In the genomic region with DNA sequence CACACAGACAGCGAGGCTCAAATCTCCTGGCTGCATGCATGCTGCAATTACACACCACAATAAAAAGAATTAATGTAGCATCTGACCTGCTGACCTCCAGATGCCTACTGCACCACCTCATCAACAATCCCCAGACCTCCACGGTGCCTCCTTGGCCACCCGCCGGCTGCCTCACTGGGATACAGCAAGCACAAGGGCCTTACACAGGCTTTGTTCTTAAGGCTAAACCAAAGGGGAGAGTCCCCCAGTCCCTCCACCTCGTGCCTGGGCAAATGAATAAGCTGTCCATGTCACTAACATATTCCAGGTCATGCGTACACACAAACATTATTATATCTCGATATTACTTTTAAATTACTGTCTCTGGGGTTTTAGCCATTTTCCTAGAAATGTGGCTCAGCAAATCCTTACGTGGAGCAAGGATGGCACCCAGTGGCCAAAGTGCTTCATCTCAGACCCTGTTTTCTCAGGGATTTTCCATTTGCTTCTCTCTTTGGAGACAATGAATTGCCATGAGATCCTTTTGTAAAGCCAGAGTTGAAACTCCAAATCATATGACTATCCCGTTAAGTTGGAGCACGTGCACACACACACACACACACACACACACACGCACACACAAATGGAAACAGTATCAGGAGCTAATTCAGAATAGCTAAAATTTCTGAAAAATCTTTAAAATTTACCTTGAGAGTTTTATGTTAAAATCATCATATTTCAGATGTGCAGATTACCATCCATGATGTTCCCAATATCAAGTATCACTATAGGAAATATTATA, we compare ENCODE assay signal across 9 cellular contexts.
DNase-seq lines count a peak whose midpoint lies in the region; ATAC-seq, FAIRE-seq and TF ChIP-seq lines count a peak whose summit lies in the region.
"Had no signal": no experiment of that assay in that cellular context is flagged by ENCODE, and none has a peak within 500 bp of the region (broad histone marks: within the 10 kb centered on the region; RNA-seq: fewer than 3 reads in every experiment).

No MANE protein-coding gene starts in this region.

- no peaks in the 10 kb centered on the region for H3K9me2 ChIP-seq in HCT116 (ENCODE audit: insufficient read depth)

- no peak overlapping the region for H3K9ac ChIP-seq in HCT116 (ENCODE audit: low read length)

- peak overlapping the region; percentile 55 for H2AFZ ChIP-seq in HCT116 (ENCODE audit: low read depth, low read length, poor library complexity, severe bottlenecking)

- H3K27ac Mint-ChIP-seq in activated naive CD8-positive, alpha-beta T cell treated with anti-CD3 and anti-CD28 coated beads for 36 hours: no peak overlapping the region

- H3K9me3 ChIP-seq in HCT116 (ENCODE audit: control insufficient read depth in 1 of 2, insufficient read depth in 1 of 2, low read depth in 1 of 2, low read length in 2 of 2): no peaks in the 10 kb centered on the region

- H4K20me1 ChIP-seq in HCT116 (ENCODE audit: insufficient read depth): no peaks in the 10 kb centered on the region

- H3K4me1 ChIP-seq in HCT116 (ENCODE audit: control insufficient read depth in 1 of 2, insufficient read depth in 2 of 2, low read length in 2 of 2): peaks cover 0 to 9% of the 10 kb centered on the region in 2 experiments; a peak in 2 of 4 replicates

- BruUV-seq in HCT116 (replicated peaks; lab: Mats Ljungman, UMichigan): no TSS peak

- H3K79me2 ChIP-seq in HCT116 (ENCODE audit: insufficient read depth, low read length): no peaks in the 10 kb centered on the region

- no peak for TF ChIP-seq POLR2A in HCT116 (IDR thresholded peaks at IDR 0.05; ENCODE audit: borderline replicate concordance, extremely low read depth, insufficient read depth, insufficient read length)

- TF ChIP-seq CTCF in HCT116 (IDR thresholded peaks at IDR 0.05 in 2 of 3, conservative IDR thresholded peaks at IDR 0.05 in 1 of 3; ENCODE audit: borderline replicate concordance in 1 of 3, insufficient read depth in 1 of 3, low read depth in 2 of 3, low read length in 2 of 3) (peak; percentile 37 to 65 (median 60); a peak in 5 of 6 replicates), fibroblast of pulmonary artery (IDR thresholded peaks at IDR 0.05; ENCODE audit: low read length, missing control alignments) (peak; percentile 56)

- H3K4me2 ChIP-seq in HCT116 (ENCODE audit: low read length): no peak overlapping the region

- no peaks in the 10 kb centered on the region for H3K9me3 Mint-ChIP-seq in activated naive CD8-positive, alpha-beta T cell treated with anti-CD3 and anti-CD28 coated beads for 36 hours

- no peak for FAIRE-seq in RCC 7860 (lab: Jason Lieb, UNC)

- no peak overlapping the region for H3K4me3 ChIP-seq in HCT116 (replicated peaks in 1 of 2; ENCODE audit: low read depth in 1 of 2, low read length in 2 of 2)
- H3K4me3 ChIP-seq in fibroblast of pulmonary artery (replicated peaks; ENCODE audit: low read depth, low read length): no peak overlapping the region

- POLR2A ChIA-PET in HCT116 (lab: Charles Lee): no interaction called here

- ATAC-seq in HCT116: peak; percentile 57

- no peak overlapping the region for H3K27ac ChIP-seq in HCT116 (ENCODE audit: low read depth, low read length)
- H3K27ac ChIP-seq: epithelial cell of prostate had no signal

- RAD21 ChIA-PET in HCT116 (lab: Charles Lee; ENCODE audit: low non-redundant PET in 1 of 2, low total read pairs in 2 of 2, uncharacterized antibody in 2 of 2, unreplicated experiment in 2 of 2): interaction anchor here in 1 of 2 experiments (0.7 kb wide), 1 partner anchor 345 kb away, joined by 3 read pairs; no protein-coding TSS in a partner anchor

- no peaks in the 10 kb centered on the region for H3K36me3 ChIP-seq in HCT116 (ENCODE audit: control insufficient read depth in 1 of 2, insufficient read depth in 2 of 2, low read length in 2 of 2)

- intact Hi-C loops in HCT116 (cut with micrococcal nuclease): loop anchor here (1.0 to 5.0 kb wide), 4 partner anchors 423 to 1631 kb away; a partner anchor contains a TSS

- peak; percentile 84 for TF ChIP-seq RAD21 in HCT116 (IDR thresholded peaks at IDR 0.05; ENCODE audit: low read depth)

- H3K4me1 Mint-ChIP-seq in activated naive CD8-positive, alpha-beta T cell treated with anti-CD3 and anti-CD28 coated beads for 36 hours: peaks cover 2% of the 10 kb centered on the region

- H3K4me3 Mint-ChIP-seq in activated naive CD8-positive, alpha-beta T cell treated with anti-CD3 and anti-CD28 coated beads for 36 hours: no peak overlapping the region

- H3K27me3 ChIP-seq in HCT116 (ENCODE audit: insufficient read depth, low read length): no peaks in the 10 kb centered on the region

- DNase-seq in AG08396 (ENCODE audit: low spot score) (peak; percentile 8), HCT116 (ENCODE audit: low read depth, low spot score) (peak; percentile 41), SHP77 treated with DMSO at 0.1 percent for 48 hours (lab: John Stamatoyannopoulos, UW) (peak; percentile 20), fibroblast of pulmonary artery (ENCODE audit: low read depth) (peak; percentile 64), pons (ENCODE audit: low spot score) (peak; percentile 90), NK-92 (lab: John Stamatoyannopoulos, UW; ENCODE audit: unreplicated experiment) (no peak), RCC 7860 (ENCODE audit: low spot score) (no peak)
- DNase-seq in activated naive CD8-positive, alpha-beta T cell treated with anti-CD3 and anti-CD28 coated beads for 36 hours: no peak

- CTCF ChIA-PET in HCT116 (lab: Charles Lee): interaction anchor here (1.0 to 2.3 kb wide), 4 partner anchors 154 to 595 kb away, joined by 3 to 7 read pairs (median 5); no protein-coding TSS in a partner anchor

- H3K36me3 Mint-ChIP-seq in activated naive CD8-positive, alpha-beta T cell treated with anti-CD3 and anti-CD28 coated beads for 36 hours: no peaks in the 10 kb centered on the region

- peaks cover 22% of the 10 kb centered on the region for H3K27me3 Mint-ChIP-seq in activated naive CD8-positive, alpha-beta T cell treated with anti-CD3 and anti-CD28 coated beads for 36 hours

TF ChIP-seq in HCT116, 20 proteins besides CTCF, POLR2A, EP300 and RAD21:
- no peak for TF ChIP-seq JUND (IDR thresholded peaks at IDR 0.05)
- TF ChIP-seq ZFX (IDR thresholded peaks at IDR 0.05): no peak
- TF ChIP-seq ZNF274 (IDR thresholded peaks at IDR 0.05; ENCODE audit: low read depth, low read length): no peak
- no peak for TF ChIP-seq POLR2AphosphoS5 (IDR thresholded peaks at IDR 0.05; ENCODE audit: low read depth, low read length)
- TF ChIP-seq ELF1 (IDR thresholded peaks at IDR 0.05; ENCODE audit: borderline replicate concordance, low read depth): no peak
TF ChIP-seq in HCT116: peak in this region for 0.

Comparison
In these comparisons a context has a peak if more than half of its experiments do, and no peak if none do; other contexts are left out.
1. DNase-seq: peak in AG08396 (single experiment), HCT116 (single experiment), SHP77 treated with DMSO at 0.1 percent for 48 hours (single experiment), fibroblast of pulmonary artery (single experiment) and pons (single experiment); none in activated naive CD8-positive, alpha-beta T cell treated with anti-CD3 and anti-CD28 coated beads for 36 hours (single experiment), NK-92 (single experiment) and RCC 7860 (single experiment).